In the genomic region with DNA sequence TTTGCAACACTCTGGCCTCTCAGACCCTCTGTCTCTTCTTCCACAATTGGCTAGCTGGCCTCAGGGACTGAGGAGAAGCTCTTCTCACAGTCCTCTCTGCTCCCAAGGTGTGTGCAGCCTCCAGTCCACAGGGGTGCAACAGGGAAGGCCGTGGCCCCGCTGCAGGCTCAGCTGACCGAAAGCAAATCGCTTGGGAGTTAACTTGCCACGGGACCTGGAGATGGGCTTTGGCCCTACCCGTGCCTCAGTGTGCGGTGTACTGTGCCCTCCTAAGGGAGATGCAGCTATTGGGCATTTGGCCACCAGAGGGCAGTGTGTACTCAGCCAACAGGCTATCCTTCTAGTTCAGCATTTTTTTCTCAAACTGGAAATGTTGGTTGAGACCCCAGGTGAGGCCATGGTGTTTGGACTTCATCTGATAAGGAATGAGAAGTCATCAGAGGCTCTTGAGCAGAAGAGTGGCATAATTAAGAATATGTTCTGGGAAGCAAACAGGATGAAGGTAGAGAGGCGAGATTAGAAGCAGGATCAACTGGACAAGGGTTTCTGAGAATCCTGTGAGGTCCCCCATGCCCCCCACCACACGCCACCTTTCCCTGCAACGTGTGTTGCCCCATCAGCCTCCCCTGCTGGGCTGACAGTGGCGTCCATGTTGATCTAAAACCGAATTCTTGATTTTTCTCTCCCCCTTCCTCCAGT, we compare ENCODE assay signal across 8 cellular contexts. TPM values are rescaled to one million over a fixed set of nuclear protein-coding genes. Genes with fewer than 3 reads are reported as not detected.
A peak's percentile ranks its signal among the peaks of the same experiment; 100 is the strongest.
DNase-seq lines count a peak whose midpoint lies in the region; ATAC-seq lines count a peak whose summit lies in the region.

No MANE protein-coding gene starts in this region.

- CTCF ChIA-PET in activated CD4-positive, alpha-beta memory T cell treated with anti-CD3 and anti-CD28 coated beads, Interleukin-2, amount 10 ng/mL, durations not matched to agents 7 days and 5 days (lab: Charles Lee) = interaction anchor here (0.7 to 2.7 kb wide), 18 partner anchors 8 to 707 kb away, joined by 3 to 87 read pairs (median 3); partner anchors contain the start of genes CDC20, ELOVL1, MED8 and SZT2

- no peak overlapping the region for H3K4me3 ChIP-seq in effector memory CD4-positive, alpha-beta T cell (ENCODE audit: insufficient read depth, low read depth, low read length, poor library complexity, severe bottlenecking)

- H3K27me3 Mint-ChIP-seq in activated CD4-positive, alpha-beta memory T cell treated with anti-CD3 and anti-CD28 coated beads, Interleukin-2, amount 10 ng/mL, durations not matched to agents 7 days and 5 days = peaks cover 2% of the 10 kb centered on the region
- H3K27me3 Mint-ChIP-seq in memory B cell = no peaks in the 10 kb centered on the region

- H3K27me3 ChIP-seq in effector memory CD4-positive, alpha-beta T cell (replicated peaks; ENCODE audit: control insufficient read depth, insufficient read depth, low read length, poor library complexity, severe bottlenecking) = no peaks in the 10 kb centered on the region

- POLR2A ChIA-PET in activated CD4-positive, alpha-beta memory T cell treated with anti-CD3 and anti-CD28 coated beads, Interleukin-2, amount 10 ng/mL, durations not matched to agents 7 days and 5 days (lab: Charles Lee) = interaction anchor here (0.5 to 1.5 kb wide), 4 partner anchors 131 to 664 kb away, joined by 3 to 7 read pairs (median 4); partner anchors contain the start of gene CDC20

- H3K27ac ChIP-seq in effector memory CD4-positive, alpha-beta T cell (ENCODE audit: insufficient read depth, low read length, poor library complexity, severe bottlenecking) = no peak overlapping the region

- H3K27ac Mint-ChIP-seq in activated CD4-positive, alpha-beta memory T cell treated with anti-CD3 and anti-CD28 coated beads, Interleukin-2, amount 10 ng/mL, durations not matched to agents 7 days and 5 days = no peak overlapping the region
- peak overlapping the region; percentile 33 for H3K27ac Mint-ChIP-seq in memory B cell

- no peaks in the 10 kb centered on the region for H3K9me3 Mint-ChIP-seq in activated CD4-positive, alpha-beta memory T cell treated with anti-CD3 and anti-CD28 coated beads, Interleukin-2, amount 10 ng/mL, durations not matched to agents 7 days and 5 days
- no peaks in the 10 kb centered on the region for H3K9me3 Mint-ChIP-seq in memory B cell

- peak; percentile 64 for ATAC-seq in HG02981 (IDR thresholded peaks at IDR 0.05; ENCODE audit: unreplicated experiment)
- ATAC-seq in memory B cell (ENCODE audit: low read depth) = peak; percentile 96
- no peak for ATAC-seq in HG02588 (IDR thresholded peaks at IDR 0.05; ENCODE audit: unreplicated experiment)

- DNase-seq in COR-L47 (lab: John Stamatoyannopoulos, UW) (peak; percentile 56), NCI-H82 (lab: John Stamatoyannopoulos, UW) (peak; percentile 91), memory B cell (ENCODE audit: low spot score in 2 of 2) (peak; percentile 83 to 93)
- peak; percentile 83 for DNase-seq in activated CD4-positive, alpha-beta memory T cell treated with anti-CD3 and anti-CD28 coated beads, Interleukin-2, amount 10 ng/mL, durations not matched to agents 7 days and 5 days
- peak; percentile 51 to 72 (median 52) for DNase-seq in effector memory CD4-positive, alpha-beta T cell
- DNase-seq in stimulated activated CD8-positive, alpha-beta memory T cell treated with anti-CD3 and anti-CD28 coated beads, Interleukin-15, amount 100 ng/mL, for 48 hours (ENCODE audit: low read depth in 2 of 2) = peak; percentile 54 to 58

- no peaks in the 10 kb centered on the region for H3K4me1 Mint-ChIP-seq in activated CD4-positive, alpha-beta memory T cell treated with anti-CD3 and anti-CD28 coated beads, Interleukin-2, amount 10 ng/mL, durations not matched to agents 7 days and 5 days
- peaks cover 15% of the 10 kb centered on the region for H3K4me1 Mint-ChIP-seq in memory B cell

- no peaks in the 10 kb centered on the region for H3K36me3 ChIP-seq in effector memory CD4-positive, alpha-beta T cell (ENCODE audit: control insufficient read depth, insufficient read depth, low read length)

- no peaks in the 10 kb centered on the region for H3K36me3 Mint-ChIP-seq in activated CD4-positive, alpha-beta memory T cell treated with anti-CD3 and anti-CD28 coated beads, Interleukin-2, amount 10 ng/mL, durations not matched to agents 7 days and 5 days (ENCODE audit: low read depth)
- H3K36me3 Mint-ChIP-seq in memory B cell = no peaks in the 10 kb centered on the region

- no peaks in the 10 kb centered on the region for H3K9me3 ChIP-seq in effector memory CD4-positive, alpha-beta T cell (ENCODE audit: control insufficient read depth, low read length)

- H3K4me1 ChIP-seq in effector memory CD4-positive, alpha-beta T cell (ENCODE audit: control insufficient read depth, insufficient read depth, low read length, poor library complexity, severe bottlenecking) = no peaks in the 10 kb centered on the region

- H3K4me3 Mint-ChIP-seq in activated CD4-positive, alpha-beta memory T cell treated with anti-CD3 and anti-CD28 coated beads, Interleukin-2, amount 10 ng/mL, durations not matched to agents 7 days and 5 days = no peak overlapping the region
- H3K4me3 Mint-ChIP-seq in memory B cell = no peak overlapping the region

RNA-seq across cellular contexts. Expression of gene TMEM125, which starts 42.5 kb away (rescaled TPM):
- not detected for total RNA-seq in activated CD4-positive, alpha-beta memory T cell treated with anti-CD3 and anti-CD28 coated beads, Interleukin-2, amount 10 ng/mL, durations not matched to agents 7 days and 5 days

RNA-seq across cellular contexts. Expression of gene CFAP57, which starts 55.2 kb away (rescaled TPM):
- total RNA-seq in activated CD4-positive, alpha-beta memory T cell treated with anti-CD3 and anti-CD28 coated beads, Interleukin-2, amount 10 ng/mL, durations not matched to agents 7 days and 5 days = under 1 TPM in 1 of 2 experiments, not detected in 1; 0.10 TPM

RNA-seq across cellular contexts. Expression of gene EBNA1BP2, which starts 55.2 kb away (rescaled TPM):
- total RNA-seq in activated CD4-positive, alpha-beta memory T cell treated with anti-CD3 and anti-CD28 coated beads, Interleukin-2, amount 10 ng/mL, durations not matched to agents 7 days and 5 days = 10 to 100 TPM; 37.8 to 39.8 TPM

RNA-seq across cellular contexts. Expression of gene C1orf210, which starts 58.1 kb away (rescaled TPM):
- not detected for total RNA-seq in activated CD4-positive, alpha-beta memory T cell treated with anti-CD3 and anti-CD28 coated beads, Interleukin-2, amount 10 ng/mL, durations not matched to agents 7 days and 5 days
